In the genomic region with DNA sequence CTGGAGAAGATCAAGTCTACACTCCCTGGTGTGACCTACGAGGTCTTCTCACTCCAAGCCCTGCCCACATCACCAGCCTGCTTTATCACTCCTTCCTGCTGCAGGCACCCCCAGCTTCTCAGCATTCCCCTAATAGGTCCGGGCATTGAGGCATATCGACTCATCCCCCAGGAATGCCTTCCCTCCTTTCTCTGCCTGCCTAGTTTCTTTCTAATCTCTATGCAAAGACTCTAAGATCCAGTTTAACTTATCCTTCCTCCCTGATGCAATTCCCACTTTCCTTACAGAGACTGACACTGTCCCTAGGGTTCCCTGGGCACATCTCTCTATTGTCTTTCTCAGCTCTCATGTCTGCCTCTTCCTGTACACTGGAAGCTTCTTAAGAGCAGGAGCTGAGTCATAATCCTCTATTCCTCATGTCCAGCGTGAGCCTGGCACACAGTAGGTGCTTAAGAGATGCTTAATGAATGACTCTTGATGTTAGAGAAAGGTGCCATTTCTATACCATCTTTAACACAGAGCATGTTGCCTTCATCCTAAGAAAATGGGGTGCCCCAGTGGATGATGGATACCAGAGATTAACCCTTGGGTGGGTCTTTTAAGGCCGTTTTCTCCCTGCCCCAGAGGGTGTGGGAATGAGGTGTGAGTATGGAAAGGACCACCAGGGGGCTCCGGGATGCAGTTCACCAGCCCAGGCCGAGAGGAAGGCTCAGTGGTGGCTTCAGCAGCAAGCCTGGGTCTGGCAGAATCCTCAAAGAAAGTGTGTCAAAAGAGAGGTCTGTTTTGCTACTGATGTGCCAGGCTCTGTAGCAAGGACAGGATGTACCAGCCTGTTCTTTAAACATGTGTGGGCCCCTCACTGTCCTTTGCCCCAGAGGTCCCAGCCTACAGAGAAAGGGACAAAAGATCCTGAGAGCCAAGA, we compare ENCODE assay signal across 8 cellular contexts. TPM values are rescaled to one million over a fixed set of nuclear protein-coding genes. Genes with fewer than 3 reads are reported as not detected.
DNase-seq lines count a peak whose midpoint lies in the region; FAIRE-seq and TF ChIP-seq lines count a peak whose summit lies in the region.

No MANE protein-coding gene starts in this region.

- H3K4ac ChIP-seq in H1 (replicated peaks; ENCODE audit: insufficient read length, low read depth, low read length): no peak overlapping the region

- TF ChIP-seq RAD21 in H1 (IDR thresholded peaks at IDR 0.05 in 1 of 2, conservative IDR thresholded peaks at IDR 0.05 in 1 of 2; ENCODE audit: low read depth in 2 of 2, low read length in 2 of 2): peak; percentile 89 to 90

- POLR2A ChIA-PET in H1 (lab: Charles Lee; ENCODE audit: partially characterized antibody): interaction anchor here (1.0 to 1.7 kb wide), 3 partner anchors 32 to 477 kb away, joined by 3 to 4 read pairs (median 4); a partner anchor contains a TSS

- H2BK5ac ChIP-seq in H1 (ENCODE audit: low read depth, low read length): no peak overlapping the region; the same call in 1 of the 2 replicates

- no peak overlapping the region for H2AK5ac ChIP-seq in H1 (ENCODE audit: low read depth, low read length)

- H3K56ac ChIP-seq in H1 (replicated peaks; ENCODE audit: insufficient read length, low read depth, low read length): no peak overlapping the region

- in situ Hi-C loops in ACHN (cut with HindIII; ENCODE audit: low pct_ligation_motif_present, low pct_unique_long_range_greater_than_20kb, low sequenced_read_pairs): no loop called here

- peak overlapping the region; percentile 29; the same call in 1 of the 2 replicates for H2BK20ac ChIP-seq in H1 (ENCODE audit: low read length)

- H3K27ac Mint-ChIP-seq in mesothelial cell of epicardium: peak overlapping the region; percentile 44

- H3K9me3 Mint-ChIP-seq in mesothelial cell of epicardium: no peaks in the 10 kb centered on the region

- H3K27me3 Mint-ChIP-seq in mesothelial cell of epicardium (ENCODE audit: low read depth): no peaks in the 10 kb centered on the region

- H3K36me3 Mint-ChIP-seq in mesothelial cell of epicardium: no peaks in the 10 kb centered on the region

- H4K91ac ChIP-seq in H1 (replicated peaks; ENCODE audit: insufficient read length, low read length): no peak overlapping the region

- no peak for TF ChIP-seq POLR2A in H1 (IDR thresholded peaks at IDR 0.05; ENCODE audit: control extremely low read depth in 1 of 2, low read depth in 2 of 2, low read length in 2 of 2)

- H3K23ac ChIP-seq in H1 (ENCODE audit: insufficient read length): no peak overlapping the region

- H3K79me2 ChIP-seq in H1 (ENCODE audit: control insufficient read depth in 1 of 2, insufficient read depth in 2 of 2, low read length in 2 of 2): no peaks in the 10 kb centered on the region

- H2BK120ac ChIP-seq in H1 (replicated peaks; ENCODE audit: low read depth, low read length): no peak overlapping the region

- H3K9me3 ChIP-seq in MG63: no peaks in the 10 kb centered on the region
- H3K9me3 ChIP-seq in H1 (ENCODE audit: insufficient read depth in 2 of 2, low read depth in 1 of 2, low read length in 1 of 2): no peaks in the 10 kb centered on the region
- H3K9me3 ChIP-seq in stomach smooth muscle (ENCODE audit: control insufficient read depth in 2 of 2, low read length in 2 of 2): no peaks in the 10 kb centered on the region

- H3K27ac ChIP-seq in H1 (ENCODE audit: low read depth, low read length): no peak overlapping the region
- H3K27ac ChIP-seq in stomach smooth muscle (ENCODE audit: low read length): peak overlapping the region; percentile 99

- H3K18ac ChIP-seq in H1 (ENCODE audit: extremely low read depth, low read length): peak overlapping the region; percentile 24; the same call in 1 of the 2 replicates

- H3K4me1 Mint-ChIP-seq in mesothelial cell of epicardium: peaks cover 72% of the 10 kb centered on the region

- peak overlapping the region in 1 of 2 experiments; percentile 3; a peak in 1 of 4 replicates for H3K4me2 ChIP-seq in H1 (ENCODE audit: insufficient read depth in 1 of 2, low read depth in 2 of 2, low read length in 2 of 2)

- 0 out of 2 replicates have a peak, but pooled peaks cover 2% of the 10 kb centered on the region for H3K36me3 ChIP-seq in MG63
- no peaks in the 10 kb centered on the region for H3K36me3 ChIP-seq in H1 (ENCODE audit: control insufficient read depth in 2 of 4, insufficient read depth in 4 of 4, low read length in 3 of 4)
- no peaks in the 10 kb centered on the region for H3K36me3 ChIP-seq in stomach smooth muscle (ENCODE audit: control insufficient read depth in 2 of 2, insufficient read depth in 2 of 2, low read length in 2 of 2)

- H4K20me1 ChIP-seq in H1 (replicated peaks in 1 of 2; ENCODE audit: control insufficient read depth in 1 of 2, insufficient read depth in 2 of 2, low read length in 2 of 2): no peaks in the 10 kb centered on the region

- H3K4me3 ChIP-seq in GM12875 (ENCODE audit: low read depth, low read length) (no peak overlapping the region), MG63 (no peak overlapping the region), H1 (ENCODE audit: extremely low read depth in 1 of 4, insufficient read depth in 2 of 4, low read depth in 3 of 4, low read length in 4 of 4) (no peak overlapping the region), stomach smooth muscle (ENCODE audit: low read length in 2 of 2) (no peak overlapping the region)

- H3K9ac ChIP-seq in H1 (replicated peaks in 1 of 4; ENCODE audit: extremely low read depth in 1 of 4, low read depth in 3 of 4, low read length in 3 of 4) (no peak overlapping the region), stomach smooth muscle (ENCODE audit: low read length in 2 of 2) (peak overlapping the region; percentile 71 to 87)

- no peaks in the 10 kb centered on the region for H3K79me1 ChIP-seq in H1 (ENCODE audit: low read depth, low read length)

- 49% methylated on average over 7 of the region's 7 CpGs; no CpG with 5 or more reads in 1 of the 2 experiments for whole genome bisulfite sequencing in H1 (ENCODE audit: extremely low coverage in 1 of 2, insufficient coverage in 1 of 2, insufficient read length in 1 of 2, insufficient replicate concordance in 2 of 2, low coverage in 1 of 2, low lambda C conversion rate in 2 of 2, missing lambda C conversion rate in 1 of 2), 2 experiments

- 0 out of 2 replicates have a peak overlapping the region, but pooled peaks have one; percentile 9 for H2BK15ac ChIP-seq in H1 (ENCODE audit: low read length)

- DNase-seq in ACHN (peak; percentile 86), MG63 (peak; percentile 94), T follicular helper cell (ENCODE audit: low read depth) (peak; percentile 3), H1 (ENCODE audit: low read depth in 1 of 2, low spot score in 2 of 2) (peak; percentile 68 to 93), mesothelial cell of epicardium (ENCODE audit: low spot score in 2 of 2, unreplicated experiment in 2 of 2) (peak; percentile 45 to 82), NCI-H774 (lab: John Stamatoyannopoulos, UW) (no peak)

- H3K4me3 Mint-ChIP-seq in mesothelial cell of epicardium: no peak overlapping the region

- CTCF ChIA-PET in H1 (lab: Charles Lee; ENCODE audit: partially characterized antibody): interaction anchor here (0.5 to 4.8 kb wide), 32 partner anchors 10 to 487 kb away, joined by 3 to 33 read pairs (median 4); no protein-coding TSS in a partner anchor

- H3K14ac ChIP-seq in H1 (ENCODE audit: insufficient read length): no peak overlapping the region

- H3K27me3 ChIP-seq in MG63 (no peaks in the 10 kb centered on the region), H1 (replicated peaks in 1 of 4; ENCODE audit: control insufficient read depth in 3 of 4, extremely low read depth in 1 of 4, insufficient read depth in 3 of 4, low read length in 3 of 4) (no peaks in the 10 kb centered on the region), stomach smooth muscle (ENCODE audit: control insufficient read depth in 1 of 2, insufficient read depth in 2 of 2, low read length in 2 of 2) (no peaks in the 10 kb centered on the region)

- H3K23me2 ChIP-seq in H1 (ENCODE audit: low read depth, low read length): no peaks in the 10 kb centered on the region; the same call in 1 of the 2 replicates

- H3K4me1 ChIP-seq in H1 (replicated peaks in 1 of 4; ENCODE audit: control insufficient read depth in 3 of 4, insufficient read depth in 4 of 4, low read length in 3 of 4): peaks cover 0 to 7% (median 4%) of the 10 kb centered on the region in 4 experiments; a peak in 4 of 7 replicates
- H3K4me1 ChIP-seq in stomach smooth muscle (ENCODE audit: control insufficient read depth, insufficient read depth, low read length): peaks cover 73% of the 10 kb centered on the region

- H4K5ac ChIP-seq in H1 (ENCODE audit: insufficient read length, low read depth, low read length): no peak overlapping the region

- no peak overlapping the region for H2AFZ ChIP-seq in H1 (ENCODE audit: low read length)

- peak; percentile 83 for FAIRE-seq in H1 (lab: Jason Lieb, UNC)

- H2BK12ac ChIP-seq in H1 (ENCODE audit: low read depth, low read length): peak overlapping the region; percentile 54; the same call in 1 of the 2 replicates

- peak; percentile 67 for TF ChIP-seq CTCF in GM12875 (IDR thresholded peaks at IDR 0.05; ENCODE audit: borderline replicate concordance, insufficient read depth, low read depth, low read length)
- TF ChIP-seq CTCF in H1 (IDR thresholded peaks at IDR 0.05; ENCODE audit: control extremely low read depth in 1 of 3, insufficient read depth in 1 of 3, low read depth in 1 of 3, low read length in 3 of 3): peak; percentile 83 to 85 (median 85)
- peak; percentile 86 for TF ChIP-seq CTCF in mesothelial cell of epicardium (IDR thresholded peaks at IDR 0.05; ENCODE audit: unreplicated experiment)

- TF ChIP-seq EP300 in H1 (IDR thresholded peaks at IDR 0.05; ENCODE audit: borderline replicate concordance in 1 of 2, low read depth in 2 of 2, low read length in 2 of 2): no peak

- H4K8ac ChIP-seq in H1 (ENCODE audit: extremely low read depth, insufficient read depth, low read length): no peak overlapping the region

TF ChIP-seq in H1, 55 proteins besides CTCF, POLR2A, EP300 and RAD21 (continues in another document):
- TF ChIP-seq TAF1 (IDR thresholded peaks at IDR 0.05; ENCODE audit: low read depth, low read length): no peak

RNA-seq across cellular contexts. Expression of a gene that starts 34.7 kb away (rescaled TPM):
- total RNA-seq in MG63 (2014; rRNA removed; shearing (Covaris generic); ENCODE audit: low replicate concordance): 27.9 and 32.6 TPM in 2 replicates
- 13.5 and 14.3 TPM in 2 replicates for total RNA-seq in H1 (2021; fragmentation: NEBNext Ultra II Directional; extraction: Animal tissue kit (Norgen Biotek cat#: 25700))
- 2.6 and 3.1 TPM in 2 replicates for polyA plus RNA-seq in H1 (2011; rRNA removed)
- 3.6 TPM for polyA plus RNA-seq in H1 (2011; cell fraction: cytosol; rRNA removed)
- 3.1 TPM for polyA plus RNA-seq in H1 (2011; cell fraction: nucleus; rRNA removed)
- polyA plus RNA-seq in H1 (2012, experiment 1 of 2): 7.1 to 9.8 TPM (median 8.8 TPM) in 4 replicates
- polyA plus RNA-seq in H1 (2012, experiment 2 of 2): 3.9 TPM
- polyA plus RNA-seq in H1 (2013, experiment 1 of 2): 5.2 TPM
- 5.2 TPM for polyA plus RNA-seq in H1 (2013, experiment 2 of 2)
- polyA minus RNA-seq in H1 (2011; rRNA and poly(A)+ RNA removed): 6.9 and 8.1 TPM in 2 replicates
- 3.5 TPM for polyA minus RNA-seq in H1 (2011; cell fraction: cytosol; rRNA and poly(A)+ RNA removed)
- 6.3 TPM for polyA minus RNA-seq in H1 (2011; cell fraction: nucleus; rRNA and poly(A)+ RNA removed)
- 77.1 to 78.3 TPM (median 78.2 TPM) in 3 replicates for total RNA-seq in mesothelial cell of epicardium

Comparison
In these comparisons a context has a peak if more than half of its experiments do, and no peak if none do; other contexts are left out.
1. H3K9ac ChIP-seq: peak in stomach smooth muscle (2 of 2); none in H1 (0 of 4).
2. Peak in every context shown above with its lines, with median percentiles within 50 percentile points of each other: CTCF ChIP-seq.